Comparison of ENCODE assay signal across 1 cellular context in genomic region chr13:102774210-102774560, GRCh38.
A peak's percentile ranks its signal among the peaks of the same experiment; 100 is the strongest.
TF ChIP-seq lines count a peak whose summit lies in the region.

No MANE protein-coding gene starts in this region.

TF ChIP-seq in K562, 482 proteins besides CTCF, POLR2A, EP300 and RAD21:
- TF ChIP-seq YY1 (IDR thresholded peaks at IDR 0.05; ENCODE audit: borderline replicate concordance in 1 of 3, control insufficient read depth in 1 of 3, extremely low read depth in 1 of 3, insufficient read depth in 3 of 3, insufficient read length in 1 of 3, insufficient replicate concordance in 2 of 3, low read depth in 1 of 3, low read length in 2 of 3) = no peak
- no peak for TF ChIP-seq ZSCAN32 (CRISPR knock-in tag; IDR thresholded peaks at IDR 0.05)
- TF ChIP-seq MLLT1 (IDR thresholded peaks at IDR 0.05) = peak in 1 of 2 experiments; percentile 78; a peak in 2 of 4 replicates
- TF ChIP-seq ZBTB17 (CRISPR knock-in tag; IDR thresholded peaks at IDR 0.05) = 0 out of 2 replicates have a peak, but pooled peaks have one; percentile 0
- peak; percentile 4 for TF ChIP-seq CCNT2 (IDR thresholded peaks at IDR 0.05; ENCODE audit: borderline replicate concordance, extremely low read depth, insufficient read length, low read depth, low read length)
- TF ChIP-seq ZBTB33 (CRISPR knock-in tag; IDR thresholded peaks at IDR 0.05) = peak; percentile 88
- TF ChIP-seq PRDM10 (IDR thresholded peaks at IDR 0.05; ENCODE audit: partially characterized antibody) = no peak
- TF ChIP-seq ZFX (CRISPR knock-in tag; IDR thresholded peaks at IDR 0.05) = 0 out of 2 replicates have a peak, but pooled peaks have one; percentile 49
